Comparison of ENCODE assay signal across 15 cellular contexts in genomic region chr11:114233755-114234154, GRCh38.
DNase-seq lines count a peak whose midpoint lies in the region; ATAC-seq and TF ChIP-seq lines count a peak whose summit lies in the region.
"Had no signal": no experiment of that assay in that cellular context is flagged by ENCODE, and none has a peak within 500 bp of the region (broad histone marks: within the 10 kb centered on the region; RNA-seq: fewer than 3 reads in every experiment).

No MANE protein-coding gene starts in this region.

- no peaks in the 10 kb centered on the region for H3K4me1 Mint-ChIP-seq in activated T-helper 1 cell treated with anti-CD3 and anti-CD28 coated beads, Interleukin-12 subunit alpha, Interleukin-12 subunit beta, Interleukin-2, Interleukin-4 antibody, amounts not matched to agents 30 ng/mL and 10 ng/mL and 1 ng/mL, durations not matched to agents 14 hours and 24 hours and 36 hours (ENCODE audit: low read depth)

- no peak overlapping the region for H3K4me3 ChIP-seq in mucosa of descending colon

- peak; percentile 28 for ATAC-seq in mucosa of descending colon
- ATAC-seq in GM19395 (IDR thresholded peaks at IDR 0.05; ENCODE audit: unreplicated experiment), result no peak
- ATAC-seq in HG03159 (IDR thresholded peaks at IDR 0.05; ENCODE audit: unreplicated experiment), result no peak
- ATAC-seq: right cardiac atrium had no signal

- H3K4me1 ChIP-seq in mucosa of descending colon (ENCODE audit: low read depth), result peaks cover 3% of the 10 kb centered on the region

- H3K4me3 Mint-ChIP-seq in activated T-helper 1 cell treated with anti-CD3 and anti-CD28 coated beads, Interleukin-12 subunit alpha, Interleukin-12 subunit beta, Interleukin-2, Interleukin-4 antibody, amounts not matched to agents 30 ng/mL and 10 ng/mL and 1 ng/mL, durations not matched to agents 14 hours and 24 hours and 36 hours, result no peak overlapping the region
- H3K4me3 Mint-ChIP-seq: stimulated activated naive CD8-positive, alpha-beta T cell treated with anti-CD3 and anti-CD28 coated beads, Interleukin-15, Interleukin-2, amounts not matched to agents 100 ng/mL and 50 ng/mL, for 24 hours had no signal

- no peaks in the 10 kb centered on the region for H3K36me3 Mint-ChIP-seq in activated T-helper 1 cell treated with anti-CD3 and anti-CD28 coated beads, Interleukin-12 subunit alpha, Interleukin-12 subunit beta, Interleukin-2, Interleukin-4 antibody, amounts not matched to agents 30 ng/mL and 10 ng/mL and 1 ng/mL, durations not matched to agents 14 hours and 24 hours and 36 hours (ENCODE audit: low read depth)

- H3K27me3 Mint-ChIP-seq in activated T-helper 1 cell treated with anti-CD3 and anti-CD28 coated beads, Interleukin-12 subunit alpha, Interleukin-12 subunit beta, Interleukin-2, Interleukin-4 antibody, amounts not matched to agents 30 ng/mL and 10 ng/mL and 1 ng/mL, durations not matched to agents 14 hours and 24 hours and 36 hours (ENCODE audit: insufficient read depth), result peaks cover 11% of the 10 kb centered on the region
- H3K27me3 Mint-ChIP-seq: stimulated activated naive CD8-positive, alpha-beta T cell treated with anti-CD3 and anti-CD28 coated beads, Interleukin-15, Interleukin-2, amounts not matched to agents 100 ng/mL and 50 ng/mL, for 24 hours had no signal

- no peaks in the 10 kb centered on the region for H3K9me3 Mint-ChIP-seq in activated T-helper 1 cell treated with anti-CD3 and anti-CD28 coated beads, Interleukin-12 subunit alpha, Interleukin-12 subunit beta, Interleukin-2, Interleukin-4 antibody, amounts not matched to agents 30 ng/mL and 10 ng/mL and 1 ng/mL, durations not matched to agents 14 hours and 24 hours and 36 hours
- H3K9me3 Mint-ChIP-seq: stimulated activated naive CD8-positive, alpha-beta T cell treated with anti-CD3 and anti-CD28 coated beads, Interleukin-15, Interleukin-2, amounts not matched to agents 100 ng/mL and 50 ng/mL, for 24 hours had no signal

- no peak overlapping the region for H3K27ac Mint-ChIP-seq in activated T-helper 1 cell treated with anti-CD3 and anti-CD28 coated beads, Interleukin-12 subunit alpha, Interleukin-12 subunit beta, Interleukin-2, Interleukin-4 antibody, amounts not matched to agents 30 ng/mL and 10 ng/mL and 1 ng/mL, durations not matched to agents 14 hours and 24 hours and 36 hours
- H3K27ac Mint-ChIP-seq: H9; stimulated activated naive CD8-positive, alpha-beta T cell treated with anti-CD3 and anti-CD28 coated beads, Interleukin-15, Interleukin-2, amounts not matched to agents 100 ng/mL and 50 ng/mL, for 24 hours had no signal

- no peak for TF ChIP-seq CTCF in mucosa of descending colon (IDR thresholded peaks at IDR 0.05)

- intact Hi-C loops in mucosa of descending colon (cut with DNase I, micrococcal nuclease), result no loop called here
- intact Hi-C loops in activated T-helper 1 cell treated with anti-CD3 and anti-CD28 coated beads, Interleukin-12 subunit alpha, Interleukin-12 subunit beta, Interleukin-2, Interleukin-4 antibody, amounts not matched to agents 30 ng/mL and 10 ng/mL and 1 ng/mL, durations not matched to agents 14 hours and 24 hours and 36 hours (cut with micrococcal nuclease), result no loop called here

- H3K9me3 ChIP-seq in mucosa of descending colon, result no peaks in the 10 kb centered on the region

- DNase-seq in DMS153 (lab: John Stamatoyannopoulos, UW) (peak; percentile 60), NCI-H2029 (lab: John Stamatoyannopoulos, UW) (peak; percentile 26), astrocyte of the hippocampus (ENCODE audit: low read depth, low spot score) (peak; percentile 23), mucosa of descending colon (no peak)
- no peak for DNase-seq in activated CD8-positive, alpha-beta memory T cell treated with anti-CD3 and anti-CD28 coated beads for 24 hours
- no peak for DNase-seq in activated T-helper 1 cell treated with anti-CD3 and anti-CD28 coated beads, Interleukin-12 subunit alpha, Interleukin-12 subunit beta, Interleukin-2, Interleukin-4 antibody, amounts not matched to agents 30 ng/mL and 10 ng/mL and 1 ng/mL, durations not matched to agents 14 hours and 24 hours and 36 hours (ENCODE audit: low spot score)
- DNase-seq: activated CD4-positive, alpha-beta T cell treated with anti-CD3 and anti-CD28 coated beads, Interleukin-2, amount 50 U/mL, for 1 hour; activated effector memory CD4-positive, alpha-beta T cell treated with Interleukin-2 at 50 U/mL for 16 hours; H9; OCI-M1; right cardiac atrium; SW 1271 had no signal

- no peaks in the 10 kb centered on the region for H3K36me3 ChIP-seq in mucosa of descending colon (ENCODE audit: low read depth)

Comparison
In these comparisons a context has a peak if more than half of its experiments do, and no peak if none do; other contexts are left out.
1. DNase-seq: peak in DMS153 (single experiment), NCI-H2029 (single experiment) and astrocyte of the hippocampus (single experiment); none in mucosa of descending colon (0 of 3), activated CD8-positive, alpha-beta memory T cell treated with anti-CD3 and anti-CD28 coated beads for 24 hours (single experiment) and activated T-helper 1 cell treated with anti-CD3 and anti-CD28 coated beads, Interleukin-12 subunit alpha, Interleukin-12 subunit beta, Interleukin-2, Interleukin-4 antibody, amounts not matched to agents 30 ng/mL and 10 ng/mL and 1 ng/mL, durations not matched to agents 14 hours and 24 hours and 36 hours (single experiment).